8 cellular contexts compared by ENCODE assay signal in the genomic region with DNA sequence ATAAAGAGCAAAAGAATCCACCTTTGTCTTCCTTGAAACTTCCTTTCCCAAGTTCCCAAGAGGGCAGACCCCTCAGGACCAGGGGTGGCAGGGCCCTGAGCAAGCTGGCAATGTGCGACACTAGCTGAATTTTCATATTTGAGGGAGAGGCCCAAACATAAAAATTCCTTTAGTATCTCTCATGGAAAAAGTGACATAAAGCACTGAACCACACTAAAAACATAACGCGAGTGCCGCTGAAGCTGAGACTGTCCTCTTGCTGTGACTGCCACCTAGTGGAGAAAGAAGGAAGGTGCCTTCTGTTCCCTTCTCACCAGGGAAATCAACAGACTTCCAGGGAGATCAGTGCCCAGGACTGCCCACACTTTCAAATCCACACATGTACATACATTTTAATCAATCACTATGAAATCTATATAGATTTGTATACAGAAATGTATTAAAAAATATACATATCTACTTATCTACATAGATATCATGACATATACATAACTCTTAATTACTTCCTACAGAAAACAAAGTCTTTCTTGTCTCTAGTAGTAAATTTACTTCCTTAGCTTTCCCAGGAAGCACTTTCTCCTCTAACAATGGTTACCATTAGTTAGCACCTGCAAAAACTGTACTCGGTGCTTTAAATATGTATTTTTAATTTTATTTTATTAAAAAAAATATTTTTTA. TPM values are rescaled to one million over a fixed set of nuclear protein-coding genes. Genes with fewer than 3 reads are reported as not detected.
A peak's percentile ranks its signal among the peaks of the same experiment; 100 is the strongest.
DNase-seq lines count a peak whose midpoint lies in the region; ATAC-seq and TF ChIP-seq lines count a peak whose summit lies in the region.

No MANE protein-coding gene starts in this region.

- peak; percentile 95 for TF ChIP-seq CTCF in chondrocyte (IDR thresholded peaks at IDR 0.05)

- no peak overlapping the region for H3K4me3 Mint-ChIP-seq in activated CD4-positive, alpha-beta T cell treated with anti-CD3 and anti-CD28 coated beads for 36 hours
- H3K4me3 Mint-ChIP-seq in chondrocyte (ENCODE audit: unreplicated experiment) = peak overlapping the region; percentile 62

- DNase-seq in DMS 273 (lab: John Stamatoyannopoulos, UW; ENCODE audit: unreplicated experiment) (peak; percentile 87), NCI-H446 treated with DMSO at 0.1 percent for 48 hours (lab: John Stamatoyannopoulos, UW) (peak; percentile 50), chondrocyte (ENCODE audit: low spot score) (peak; percentile 17)
- DNase-seq in activated CD4-positive, alpha-beta T cell treated with anti-CD3 and anti-CD28 coated beads for 36 hours = peak; percentile 80
- DNase-seq in stimulated activated CD4-positive, alpha-beta T cell treated with anti-CD3 and anti-CD28 coated beads, Interleukin-1b, Interleukin-23, amount 100 ng/mL, for 24 hours (ENCODE audit: low read depth in 4 of 4, low spot score in 1 of 4) = peak; percentile 38 to 47 (median 42)

- peak overlapping the region; percentile 68 for H3K27ac ChIP-seq in layer of hippocampus (ENCODE audit: low read depth, low read length)

- no peaks in the 10 kb centered on the region for H3K9me3 Mint-ChIP-seq in activated CD4-positive, alpha-beta T cell treated with anti-CD3 and anti-CD28 coated beads for 36 hours (ENCODE audit: low read depth)
- no peaks in the 10 kb centered on the region for H3K9me3 Mint-ChIP-seq in chondrocyte (ENCODE audit: low read depth)

- H3K4me1 Mint-ChIP-seq in activated CD4-positive, alpha-beta T cell treated with anti-CD3 and anti-CD28 coated beads for 36 hours = peaks cover 6% of the 10 kb centered on the region
- H3K4me1 Mint-ChIP-seq in chondrocyte (ENCODE audit: low read depth) = peaks cover 93% of the 10 kb centered on the region

- ATAC-seq in HG03039 (IDR thresholded peaks at IDR 0.05; ENCODE audit: unreplicated experiment) (peak; percentile 59), HG02840 (IDR thresholded peaks at IDR 0.05; ENCODE audit: low FRiP score, unreplicated experiment) (no peak)
- peak; percentile 91 for ATAC-seq in activated CD4-positive, alpha-beta T cell treated with anti-CD3 and anti-CD28 coated beads for 36 hours

- POLR2A ChIA-PET in activated CD4-positive, alpha-beta T cell treated with anti-CD3 and anti-CD28 coated beads for 36 hours (lab: Charles Lee) = no interaction called here

- peaks cover 25% of the 10 kb centered on the region for H3K36me3 Mint-ChIP-seq in activated CD4-positive, alpha-beta T cell treated with anti-CD3 and anti-CD28 coated beads for 36 hours (ENCODE audit: low read depth)
- H3K36me3 Mint-ChIP-seq in chondrocyte (ENCODE audit: low read depth) = peaks cover 53% of the 10 kb centered on the region

- intact Hi-C loops in activated CD4-positive, alpha-beta T cell treated with anti-CD3 and anti-CD28 coated beads for 36 hours (cut with DNase I, micrococcal nuclease) = loop anchor here (1.0 to 10.0 kb wide), 13 partner anchors 71 to 386 kb away; a partner anchor contains a TSS

- CTCF ChIA-PET in activated CD4-positive, alpha-beta T cell treated with anti-CD3 and anti-CD28 coated beads for 36 hours (lab: Charles Lee) = interaction anchor here (0.6 to 14.9 kb wide), 46 partner anchors 8 to 1955 kb away, joined by 3 to 281 read pairs (median 4); a partner anchor contains a TSS

- no peaks in the 10 kb centered on the region for H3K27me3 Mint-ChIP-seq in activated CD4-positive, alpha-beta T cell treated with anti-CD3 and anti-CD28 coated beads for 36 hours
- no peaks in the 10 kb centered on the region for H3K27me3 Mint-ChIP-seq in chondrocyte (ENCODE audit: low read depth)

- H3K27me3 ChIP-seq in layer of hippocampus (ENCODE audit: control insufficient read depth, insufficient read depth, low read length) = no peaks in the 10 kb centered on the region

- peak overlapping the region; percentile 37 for H3K27ac Mint-ChIP-seq in activated CD4-positive, alpha-beta T cell treated with anti-CD3 and anti-CD28 coated beads for 36 hours
- H3K27ac Mint-ChIP-seq in chondrocyte (ENCODE audit: unreplicated experiment) = peak overlapping the region; percentile 99

RNA-seq across cellular contexts. Expression of a gene that starts 53.8 kb away (rescaled TPM):
- 10 to 100 TPM; 25.0 to 25.4 TPM for total RNA-seq in activated CD4-positive, alpha-beta T cell treated with anti-CD3 and anti-CD28 coated beads for 36 hours
- 125 to 138 TPM (median 127 TPM) in 3 replicates for total RNA-seq in chondrocyte

Comparison
In these comparisons a context has a peak if more than half of its experiments do, and no peak if none do; other contexts are left out.
1. DNase-seq: peak in every context shown above with its lines; median percentile 87 in DMS 273; 80 in activated CD4-positive, alpha-beta T cell treated with anti-CD3 and anti-CD28 coated beads for 36 hours; 50 in NCI-H446 treated with DMSO at 0.1 percent for 48 hours; 42 in stimulated activated CD4-positive, alpha-beta T cell treated with anti-CD3 and anti-CD28 coated beads, Interleukin-1b, Interleukin-23, amount 100 ng/mL, for 24 hours; 17 in chondrocyte.